ENCODE assay signal across 16 cellular contexts in the genomic region with DNA sequence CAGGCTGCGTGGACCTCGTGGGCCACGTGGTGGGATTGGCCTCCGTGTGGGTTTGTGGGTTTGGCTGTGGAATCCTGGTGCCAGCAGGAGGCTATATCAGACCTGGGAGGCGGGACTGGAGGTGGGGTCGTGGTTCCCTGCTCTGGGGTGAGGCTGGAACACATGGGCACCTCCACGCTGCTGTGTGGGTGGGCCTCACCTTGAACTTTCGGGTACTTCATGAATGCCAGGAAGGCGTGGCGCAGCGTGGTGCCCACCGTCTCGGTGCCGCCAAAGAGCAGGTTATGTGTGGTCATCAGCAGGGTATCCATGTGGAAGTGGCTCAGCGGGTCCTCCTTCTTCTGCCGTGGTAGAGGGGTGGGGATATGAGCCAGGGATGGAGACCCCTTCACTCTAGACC. TPM values are rescaled to one million over a fixed set of nuclear protein-coding genes. Genes with fewer than 3 reads are reported as not detected.
DNase-seq lines count a peak whose midpoint lies in the region; ATAC-seq and TF ChIP-seq lines count a peak whose summit lies in the region.
"Not testable (repeated sequence)": the region's sequence is repeated elsewhere in the genome, so short reads cannot be mapped to it uniquely, and the experiment has no call there.
"Had no signal": no experiment of that assay in that cellular context is flagged by ENCODE, and none has a peak within 500 bp of the region (broad histone marks: within the 10 kb centered on the region; RNA-seq: fewer than 3 reads in every experiment).

No MANE protein-coding gene starts in this region.

- H3K9me3 Mint-ChIP-seq in CD4-positive, alpha-beta T cell; chondrocyte (ENCODE audit: low read depth); natural killer cell: not testable (repeated sequence)

- not testable (repeated sequence) for TF ChIP-seq POLR2A in stomach (IDR thresholded peaks at IDR 0.05)

- H3K79me2 ChIP-seq in hepatocyte = not testable (repeated sequence)

- H3K36me3 ChIP-seq in hepatocyte (replicated peaks; ENCODE audit: insufficient read depth, low read depth); lower lobe of right lung: not testable (repeated sequence)
- H3K36me3 ChIP-seq in stomach = peaks cover 0 to 22% (median 13%) of the 10 kb centered on the region in 4 donors

- not testable (repeated sequence) for H3K4me3 Mint-ChIP-seq in CD4-positive, alpha-beta T cell; chondrocyte (ENCODE audit: unreplicated experiment); natural killer cell

- not testable (repeated sequence) for H4K20me1 ChIP-seq in hepatocyte (ENCODE audit: insufficient read depth, poor library complexity, severe bottlenecking)

- not testable (repeated sequence) for H3K27me3 Mint-ChIP-seq in CD4-positive, alpha-beta T cell; chondrocyte (ENCODE audit: low read depth); natural killer cell (ENCODE audit: low read depth in 2 of 2)

- not testable (repeated sequence) for H2AFZ ChIP-seq in hepatocyte

- H3K4me1 ChIP-seq in hepatocyte (ENCODE audit: insufficient read depth) (peaks cover 26% of the 10 kb centered on the region), lower lobe of right lung (peaks cover 17% of the 10 kb centered on the region), stomach (peaks cover 6 to 26% (median 16%) of the 10 kb centered on the region in 4 donors)

- WGBS in hepatocyte (ENCODE audit: low lambda C conversion rate, missing lambda C conversion rate) = 97% methylated on average over 15 of the region's 16 CpGs
- WGBS in stomach, 5 donors = 79 to 90% (median 88%) methylated on average over 10 to 16 of the region's 16 CpGs

- not testable (repeated sequence) for H3K4me3 ChIP-seq in HL-60 (replicated peaks; ENCODE audit: insufficient read depth, low read length); hepatocyte; lower lobe of right lung; stomach

- not testable (repeated sequence) for H3K4me2 ChIP-seq in hepatocyte

- POLR2A ChIA-PET in CD4-positive, alpha-beta T cell (lab: Charles Lee) = not testable (repeated sequence)

- not testable (repeated sequence) for H3K9me3 ChIP-seq in CD4-positive, alpha-beta T cell (ENCODE audit: control insufficient read depth, low read length); hepatocyte (ENCODE audit: low read depth); lower lobe of right lung; stomach

- peak overlapping the region; percentile 0 for H3K27ac Mint-ChIP-seq in CD4-positive, alpha-beta T cell
- not testable (repeated sequence) for H3K27ac Mint-ChIP-seq in chondrocyte (ENCODE audit: unreplicated experiment)
- H3K27ac Mint-ChIP-seq in natural killer cell = peak overlapping the region; percentile 85 to 92

- not testable (repeated sequence) for DNase-seq in CD4-positive, alpha-beta T cell; HL-60 (ENCODE audit: low read depth in 1 of 2, low spot score in 1 of 2); hepatocyte (ENCODE audit: low spot score); natural killer cell
- DNase-seq in activated CD8-positive, alpha-beta memory T cell treated with anti-CD3 and anti-CD28 coated beads for 24 hours = peak; percentile 48
- DNase-seq in chondrocyte (ENCODE audit: low spot score) (peak; percentile 83), lower lobe of right lung (peak; percentile 43), stomach (peak; percentile 18)

- CTCF ChIA-PET in CD4-positive, alpha-beta T cell (lab: Charles Lee) = not testable (repeated sequence)

- ATAC-seq in CD4-positive, alpha-beta T cell (ENCODE audit: poor library complexity); lower lobe of right lung; natural killer cell: not testable (repeated sequence)

- intact Hi-C loops in CD4-positive, alpha-beta T cell (cut with DNase I, micrococcal nuclease); lower lobe of right lung (cut with DNase I); stomach (cut with DNase I; ENCODE audit: low total_unique reads): not testable (repeated sequence)
- intact Hi-C loops in natural killer cell (cut with micrococcal nuclease) = loop anchor here (5.0 to 10.0 kb wide), 2 partner anchors 437 to 480 kb away; a partner anchor contains a TSS

- not testable (repeated sequence) for TF ChIP-seq EP300 in stomach (IDR thresholded peaks at IDR 0.05)

- H3K4me1 Mint-ChIP-seq in CD4-positive, alpha-beta T cell (ENCODE audit: low read depth) = peaks cover 24% of the 10 kb centered on the region
- not testable (repeated sequence) for H3K4me1 Mint-ChIP-seq in chondrocyte (ENCODE audit: low read depth)
- peaks cover 41 to 59% of the 10 kb centered on the region in 2 donors for H3K4me1 Mint-ChIP-seq in natural killer cell

- not testable (repeated sequence) for H3K36me3 Mint-ChIP-seq in CD4-positive, alpha-beta T cell (ENCODE audit: low read depth); natural killer cell
- peaks cover 18% of the 10 kb centered on the region for H3K36me3 Mint-ChIP-seq in chondrocyte (ENCODE audit: low read depth)

- H3K9me2 ChIP-seq in hepatocyte (replicated peaks; ENCODE audit: insufficient read depth) = not testable (repeated sequence)

- not testable (repeated sequence) for H3K27ac ChIP-seq in CD4-positive, alpha-beta T cell (ENCODE audit: low read depth, low read length); lower lobe of right lung; stomach
- H3K27ac ChIP-seq in HL-60 (replicated peaks) (peak overlapping the region; percentile 86), hepatocyte (peak overlapping the region; percentile 92)

- TF ChIP-seq CTCF in CD4-positive, alpha-beta T cell (IDR thresholded peaks at IDR 0.05); HL-60 (IDR thresholded peaks at IDR 0.05; ENCODE audit: insufficient read depth, low read length); chondrocyte (IDR thresholded peaks at IDR 0.05); hepatocyte (IDR thresholded peaks at IDR 0.05; ENCODE audit: poor library complexity); lower lobe of right lung (IDR thresholded peaks at IDR 0.05); natural killer cell (IDR thresholded peaks at IDR 0.05); stomach (IDR thresholded peaks at IDR 0.05): not testable (repeated sequence)

- not testable (repeated sequence) for H3K27me3 ChIP-seq in CD4-positive, alpha-beta T cell (ENCODE audit: control insufficient read depth, insufficient read depth, low read length); HL-60 (ENCODE audit: insufficient read depth, poor library complexity, severe bottlenecking); hepatocyte; lower lobe of right lung (ENCODE audit: low read depth); stomach

RNA-seq across cellular contexts. Expression of a gene that starts 25.3 kb away (rescaled TPM):
- total RNA-seq in CD4-positive, alpha-beta T cell = not detected
- total RNA-seq in chondrocyte = not detected in 3 replicates
- 1.1 and 1.4 TPM in 2 replicates for total RNA-seq in hepatocyte
- 0.50 and 1.7 TPM in 2 replicates for polyA plus RNA-seq in hepatocyte
- total RNA-seq in lower lobe of right lung = 2.0 TPM
- not detected for total RNA-seq in natural killer cell
- not detected for total RNA-seq in stomach
- not detected for polyA plus RNA-seq in stomach
- total RNA-seq: Daoy, G401, H4, HepG2, HT1080, LHCN-M2, MCF 10A, OCI-LY7 had no signal
- polyA plus RNA-seq: HepG2 had no signal

RNA-seq across cellular contexts. Expression of a gene that starts 25.9 kb away (rescaled TPM):
- 100 to 1,000 TPM; 150 to 151 TPM for total RNA-seq in CD4-positive, alpha-beta T cell
- total RNA-seq in chondrocyte (74.6 to 83.1 TPM (median 83.0 TPM) in 3 replicates), hepatocyte (84.4 and 88.4 TPM in 2 replicates), lower lobe of right lung (188 TPM), natural killer cell (100 to 1,000 TPM; 104 to 156 (median 151) TPM), stomach (100 to 1,000 TPM in 1 of 5 donors, 10 to 100 TPM in 4; 30.0 to 115 (median 71.2) TPM)
- polyA plus RNA-seq in hepatocyte (119 and 121 TPM in 2 replicates), stomach (10 to 100 TPM; 69.8 to 73.9 (median 71.7) TPM)

RNA-seq across cellular contexts. Expression of a gene that starts 46.9 kb away (rescaled TPM):
- total RNA-seq in CD4-positive, alpha-beta T cell = 10 to 100 TPM; 26.6 to 26.9 TPM
- total RNA-seq in chondrocyte (19.2 to 23.4 TPM (median 23.2 TPM) in 3 replicates), hepatocyte (20.2 and 29.1 TPM in 2 replicates), lower lobe of right lung (48.5 TPM), natural killer cell (10 to 100 TPM; 97.8 to 99.8 (median 98.6) TPM), stomach (10 to 100 TPM in 4 of 5 donors, not detected in 1; 10.3 to 47.8 (median 28.9) TPM)
- polyA plus RNA-seq in hepatocyte (49.3 and 60.8 TPM in 2 replicates), stomach (10 to 100 TPM; 31.6 to 53.7 (median 39.2) TPM)

RNA-seq across cellular contexts. Expression of a gene that starts 49.6 kb away (rescaled TPM):
- not detected for total RNA-seq in CD4-positive, alpha-beta T cell
- total RNA-seq in chondrocyte (1.4 to 2.6 TPM (median 2.4 TPM) in 3 replicates), hepatocyte (0.88 TPM in 1 of 2 replicates, not detected in the other), lower lobe of right lung (1.7 TPM), natural killer cell (not detected), stomach (1 to 10 TPM in 2 of 5 donors, not detected in 3; 2.9 to 8.1 TPM)
- polyA plus RNA-seq in hepatocyte (0.86 and 2.0 TPM in 2 replicates), stomach (10 to 100 TPM in 1 of 3 donors, 1 to 10 TPM in 1, not detected in 1; 2.8 to 10.1 TPM)
- total RNA-seq: Daoy, G401, HepG2, LHCN-M2, OCI-LY7 had no signal

RNA-seq across cellular contexts. Expression of a gene that starts 57.1 kb away (rescaled TPM):
- not detected for total RNA-seq in CD4-positive, alpha-beta T cell
- total RNA-seq in chondrocyte (not detected in 3 replicates), hepatocyte (not detected in 2 replicates), lower lobe of right lung (0.68 TPM), natural killer cell (not detected), stomach (not detected)
- polyA plus RNA-seq in hepatocyte (not detected in 2 replicates), stomach (not detected)
- total RNA-seq: Daoy, G401, H4, HepG2, HT1080, LHCN-M2, MCF 10A, OCI-LY7 had no signal
- polyA plus RNA-seq: HepG2 had no signal
